ENCODE assay signal across 8 cellular contexts in genomic region chr3:11271986-11272904, GRCh38. TPM values are rescaled to one million over a fixed set of nuclear protein-coding genes. Genes with fewer than 3 reads are reported as not detected.
DNase-seq lines count a peak whose midpoint lies in the region; ATAC-seq and TF ChIP-seq lines count a peak whose summit lies in the region.

Gene ATG7, plus strand, starts transcription at chr3:11272397. Its CDS starts 26,299 bp downstream, at chr3:11298696.

- TF ChIP-seq CTCF in right atrium auricular region (IDR thresholded peaks at IDR 0.05) (peak in 1 of 2 donors; percentile 20), uterus (IDR thresholded peaks at IDR 0.05) (peak in 2 of 4 experiments; percentile 50 to 53)

- H3K4me1 ChIP-seq in right atrium auricular region = peaks cover 0 to 13% of the 10 kb centered on the region in 2 donors
- peaks cover 0 to 7% of the 10 kb centered on the region in 2 donors for H3K4me1 ChIP-seq in uterus

- H3K27ac ChIP-seq in right atrium auricular region (peak within 1 kb of the TSS; percentile 68 to 80), uterus (peak within 1 kb of the TSS; percentile 75 to 77)

- H3K4me3 ChIP-seq in right atrium auricular region (peak within 1 kb of the TSS; percentile 74 to 79), uterus (peak within 1 kb of the TSS; percentile 57 to 71)

- H3K9me3 ChIP-seq in right atrium auricular region (no peaks in the 10 kb centered on the region), uterus (no peaks in the 10 kb centered on the region)

- DNase-seq in NCI-H187 treated with DMSO at 0.1 percent for 48 hours (lab: John Stamatoyannopoulos, UW) (peak; percentile 53), anterior cingulate cortex (lab: John Stamatoyannopoulos, UW) (peak; percentile 59 to 96 (median 92)), right atrium auricular region (ENCODE audit: low spot score) (peak; percentile 97), pulmonary artery endothelial cell (ENCODE audit: low read depth, low spot score) (peak; percentile 84), uterus (peak; percentile 97)

- intact Hi-C loops in T-helper 2 cell treated with Interferon-gamma antibody and Interleukin-4, amounts not matched to agents 100 ng/mL and 5 ng/mL, for 36 hours (cut with micrococcal nuclease) = loop anchor here (1.0 to 2.0 kb wide), 6 partner anchors 19 to 447 kb away; no protein-coding TSS in a partner anchor
- intact Hi-C loops in uterus (cut with DNase I; ENCODE audit: low total_unique reads) = no loop called here

- ATAC-seq in GM18499 (IDR thresholded peaks at IDR 0.05; ENCODE audit: insufficient read depth, unreplicated experiment) = peak; percentile 69
- peak; percentile 94 for ATAC-seq in HG02943 (IDR thresholded peaks at IDR 0.05; ENCODE audit: low read depth, unreplicated experiment)

- H3K36me3 ChIP-seq in right atrium auricular region (no peaks in the 10 kb centered on the region), uterus (no peaks in the 10 kb centered on the region)

- TF ChIP-seq POLR2A in uterus (IDR thresholded peaks at IDR 0.05) = peak; percentile 83 to 87

- H3K27me3 ChIP-seq in right atrium auricular region (no peaks in the 10 kb centered on the region), uterus (no peaks in the 10 kb centered on the region)

RNA-seq across cellular contexts. Expression of gene ATG7, which starts in this region (rescaled TPM):
- 38.3 and 41.9 TPM in 2 replicates for total RNA-seq in T-helper 2 cell treated with Interferon-gamma antibody and Interleukin-4, amounts not matched to agents 100 ng/mL and 5 ng/mL, for 36 hours
- total RNA-seq in right atrium auricular region = 10 to 100 TPM; 15.2 to 23.8 TPM
- total RNA-seq in pulmonary artery endothelial cell = 52.4 and 69.4 TPM in 2 replicates
- 100 to 1,000 TPM in 2 of 4 donors, 10 to 100 TPM in 2; 54.8 to 126 (median 100) TPM for total RNA-seq in uterus

Comparison
In these comparisons a context has a peak if more than half of its experiments do, and no peak if none do; other contexts are left out.
1. Peak in every context shown above with its lines: DNase-seq, ATAC-seq, H3K4me3 ChIP-seq and H3K27ac ChIP-seq.